Comparison of ENCODE assay signal across 28 cellular contexts in genomic region chr14:96481731-96482314, GRCh38.
"Had no signal": no experiment of that assay in that cellular context is flagged by ENCODE, and none has a peak within 500 bp of the region (broad histone marks: within the 10 kb centered on the region; RNA-seq: fewer than 3 reads in every experiment).

No MANE protein-coding gene starts in this region.

- H3K27ac ChIP-seq: colonic mucosa, coronary artery, dorsolateral prefrontal cortex, epithelial cell of prostate, esophagus muscularis mucosa, esophagus squamous epithelium, foreskin keratinocyte, gastrocnemius medialis, gastroesophageal sphincter, heart left ventricle, heart right ventricle had no signal

- FAIRE-seq: colon, endometrium, endothelial cell of umbilical vein, frontal cortex had no signal

- DNase-seq: colonic mucosa; cortex of kidney; dermis blood vessel endothelial cell; dorsolateral prefrontal cortex; effector CD4-positive, alpha-beta T cell; effector CD8-positive, alpha-beta T cell; effector memory CD4-positive, alpha-beta T cell; effector memory CD8-positive, alpha-beta T cell; endodermal cell; erythroblast; esophagus squamous epithelium; foreskin fibroblast; foreskin keratinocyte; foreskin melanocyte; gastrocnemius medialis; glutamatergic neuron; head of caudate nucleus; heart left ventricle; heart right ventricle had no signal

- ATAC-seq: effector memory CD8-positive, alpha-beta T cell; esophagus mucosa; foreskin keratinocyte; gastrocnemius medialis; gastroesophageal sphincter; heart left ventricle; heart right ventricle had no signal

- H3K4me1 ChIP-seq: colonic mucosa, esophagus muscularis mucosa, esophagus squamous epithelium, foreskin keratinocyte, gastrocnemius medialis, gastroesophageal sphincter, heart left ventricle, heart right ventricle had no signal

- H3K4me3 ChIP-seq: colonic mucosa, coronary artery, dorsolateral prefrontal cortex, esophagus muscularis mucosa, esophagus squamous epithelium, gastrocnemius medialis, gastroesophageal sphincter, heart left ventricle, heart right ventricle had no signal

- H3K9me3 ChIP-seq: colonic mucosa, esophagus muscularis mucosa, esophagus squamous epithelium, gastrocnemius medialis, gastroesophageal sphincter, heart left ventricle, heart right ventricle had no signal

- H3K36me3 ChIP-seq: colonic mucosa, esophagus muscularis mucosa, esophagus squamous epithelium, gastrocnemius medialis, gastroesophageal sphincter, heart left ventricle, heart right ventricle had no signal

- H3K27me3 ChIP-seq: colonic mucosa, dorsolateral prefrontal cortex, esophagus muscularis mucosa, esophagus squamous epithelium, gastrocnemius medialis, heart left ventricle, heart right ventricle had no signal
